Comparison of ENCODE assay signal across 1 cellular context in genomic region chr7:2098496-2098895, GRCh38.
TF ChIP-seq lines count a peak whose summit lies in the region.

No MANE protein-coding gene starts in this region.

TF ChIP-seq in IMR-90, 13 proteins besides CTCF, POLR2A, EP300 and RAD21:
- TF ChIP-seq CEBPB (IDR thresholded peaks at IDR 0.05; ENCODE audit: low read depth, low read length) (no peak), MAZ (IDR thresholded peaks at IDR 0.05; ENCODE audit: borderline replicate concordance, low read depth, low read length) (no peak), BHLHE40 (IDR thresholded peaks at IDR 0.05; ENCODE audit: low read depth, low read length) (no peak), SMC3 (IDR thresholded peaks at IDR 0.05; ENCODE audit: low read depth, low read length) (no peak), MXI1 (IDR thresholded peaks at IDR 0.05; ENCODE audit: borderline replicate concordance, low read depth, low read length) (no peak), RCOR1 (IDR thresholded peaks at IDR 0.05; ENCODE audit: insufficient replicate concordance, low read length) (no peak), NFE2L2 (IDR thresholded peaks at IDR 0.05; ENCODE audit: low read depth, low read length) (no peak)
